1 cellular context compared by ENCODE assay signal in the genomic region with DNA sequence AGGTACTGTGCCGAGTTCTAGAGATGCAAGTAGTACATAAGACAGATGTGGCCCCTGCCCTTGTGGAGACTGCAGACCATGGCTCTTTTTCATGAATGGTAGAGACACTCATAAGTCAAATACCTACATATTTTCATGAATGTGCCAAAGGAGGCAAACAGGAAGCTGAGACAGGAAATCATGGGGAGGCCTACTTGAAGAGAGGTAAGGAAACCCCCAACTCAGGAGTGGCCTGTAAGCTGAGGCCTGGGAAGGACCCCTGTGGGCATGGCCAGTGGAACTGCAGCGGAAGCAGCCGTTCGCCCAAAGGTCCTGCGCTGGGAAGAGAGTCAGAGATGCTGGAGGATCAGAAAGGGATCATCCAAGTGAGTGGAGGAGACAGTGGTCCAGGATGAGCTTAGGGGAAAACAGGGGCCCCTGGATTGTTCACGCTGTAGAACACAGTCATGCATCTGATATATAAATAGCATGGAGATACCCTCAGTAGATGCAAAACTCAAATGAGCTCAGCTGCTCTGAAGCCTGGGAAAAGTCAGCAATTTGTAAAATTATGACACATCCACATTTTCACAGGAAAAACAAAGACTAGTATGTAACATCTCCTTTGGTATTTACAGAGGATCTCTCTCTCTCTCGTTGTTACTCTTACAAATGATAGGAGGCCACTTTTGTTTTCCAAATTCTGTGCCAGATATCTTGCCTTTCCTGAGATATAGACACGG.
TF ChIP-seq lines count a peak whose summit lies in the region.

No MANE protein-coding gene starts in this region.

TF ChIP-seq in GM23338, 12 proteins besides CTCF, POLR2A, EP300 and RAD21 (continued from another document):
- TF ChIP-seq, protein P1, sequence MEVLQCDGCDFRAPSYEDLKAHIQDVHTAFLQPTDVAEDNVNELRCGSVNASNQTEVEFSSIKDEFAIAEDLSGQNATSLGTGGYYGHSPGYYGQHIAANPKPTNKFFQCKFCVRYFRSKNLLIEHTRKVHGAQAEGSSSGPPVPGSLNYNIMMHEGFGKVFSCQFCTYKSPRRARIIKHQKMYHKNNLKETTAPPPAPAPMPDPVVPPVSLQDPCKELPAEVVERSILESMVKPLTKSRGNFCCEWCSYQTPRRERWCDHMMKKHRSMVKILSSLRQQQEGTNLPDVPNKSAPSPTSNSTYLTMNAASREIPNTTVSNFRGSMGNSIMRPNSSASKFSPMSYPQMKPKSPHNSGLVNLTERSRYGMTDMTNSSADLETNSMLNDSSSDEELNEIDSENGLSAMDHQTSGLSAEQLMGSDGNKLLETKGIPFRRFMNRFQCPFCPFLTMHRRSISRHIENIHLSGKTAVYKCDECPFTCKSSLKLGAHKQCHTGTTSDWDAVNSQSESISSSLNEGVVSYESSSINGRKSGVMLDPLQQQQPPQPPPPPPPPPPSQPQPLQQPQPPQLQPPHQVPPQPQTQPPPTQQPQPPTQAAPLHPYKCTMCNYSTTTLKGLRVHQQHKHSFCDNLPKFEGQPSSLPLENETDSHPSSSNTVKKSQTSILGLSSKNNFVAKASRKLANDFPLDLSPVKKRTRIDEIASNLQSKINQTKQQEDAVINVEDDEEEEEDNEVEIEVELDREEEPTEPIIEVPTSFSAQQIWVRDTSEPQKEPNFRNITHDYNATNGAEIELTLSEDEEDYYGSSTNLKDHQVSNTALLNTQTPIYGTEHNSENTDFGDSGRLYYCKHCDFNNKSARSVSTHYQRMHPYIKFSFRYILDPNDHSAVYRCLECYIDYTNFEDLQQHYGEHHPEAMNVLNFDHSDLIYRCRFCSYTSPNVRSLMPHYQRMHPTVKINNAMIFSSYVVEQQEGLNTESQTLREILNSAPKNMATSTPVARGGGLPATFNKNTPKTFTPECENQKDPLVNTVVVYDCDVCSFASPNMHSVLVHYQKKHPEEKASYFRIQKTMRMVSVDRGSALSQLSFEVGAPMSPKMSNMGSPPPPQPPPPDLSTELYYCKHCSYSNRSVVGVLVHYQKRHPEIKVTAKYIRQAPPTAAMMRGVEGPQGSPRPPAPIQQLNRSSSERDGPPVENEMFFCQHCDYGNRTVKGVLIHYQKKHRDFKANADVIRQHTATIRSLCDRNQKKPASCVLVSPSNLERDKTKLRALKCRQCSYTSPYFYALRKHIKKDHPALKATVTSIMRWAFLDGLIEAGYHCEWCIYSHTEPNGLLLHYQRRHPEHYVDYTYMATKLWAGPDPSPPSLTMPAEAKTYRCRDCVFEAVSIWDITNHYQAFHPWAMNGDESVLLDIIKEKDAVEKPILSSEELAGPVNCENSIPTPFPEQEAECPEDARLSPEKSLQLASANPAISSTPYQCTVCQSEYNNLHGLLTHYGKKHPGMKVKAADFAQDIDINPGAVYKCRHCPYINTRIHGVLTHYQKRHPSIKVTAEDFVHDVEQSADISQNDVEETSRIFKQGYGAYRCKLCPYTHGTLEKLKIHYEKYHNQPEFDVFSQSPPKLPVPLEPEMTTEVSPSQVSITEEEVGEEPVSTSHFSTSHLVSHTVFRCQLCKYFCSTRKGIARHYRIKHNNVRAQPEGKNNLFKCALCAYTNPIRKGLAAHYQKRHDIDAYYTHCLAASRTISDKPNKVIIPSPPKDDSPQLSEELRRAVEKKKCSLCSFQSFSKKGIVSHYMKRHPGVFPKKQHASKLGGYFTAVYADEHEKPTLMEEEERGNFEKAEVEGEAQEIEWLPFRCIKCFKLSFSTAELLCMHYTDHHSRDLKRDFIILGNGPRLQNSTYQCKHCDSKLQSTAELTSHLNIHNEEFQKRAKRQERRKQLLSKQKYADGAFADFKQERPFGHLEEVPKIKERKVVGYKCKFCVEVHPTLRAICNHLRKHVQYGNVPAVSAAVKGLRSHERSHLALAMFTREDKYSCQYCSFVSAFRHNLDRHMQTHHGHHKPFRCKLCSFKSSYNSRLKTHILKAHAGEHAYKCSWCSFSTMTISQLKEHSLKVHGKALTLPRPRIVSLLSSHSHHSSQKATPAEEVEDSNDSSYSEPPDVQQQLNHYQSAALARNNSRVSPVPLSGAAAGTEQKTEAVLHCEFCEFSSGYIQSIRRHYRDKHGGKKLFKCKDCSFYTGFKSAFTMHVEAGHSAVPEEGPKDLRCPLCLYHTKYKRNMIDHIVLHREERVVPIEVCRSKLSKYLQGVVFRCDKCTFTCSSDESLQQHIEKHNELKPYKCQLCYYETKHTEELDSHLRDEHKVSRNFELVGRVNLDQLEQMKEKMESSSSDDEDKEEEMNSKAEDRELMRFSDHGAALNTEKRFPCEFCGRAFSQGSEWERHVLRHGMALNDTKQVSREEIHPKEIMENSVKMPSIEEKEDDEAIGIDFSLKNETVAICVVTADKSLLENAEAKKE (CRISPR knock-in tag; IDR thresholded peaks at IDR 0.05): no peak
- no peak for TF ChIP-seq EZH2 (IDR thresholded peaks at IDR 0.05; ENCODE audit: low read depth, unreplicated experiment)
TF ChIP-seq in GM23338: peak in this region for 0.
